In the genomic region with DNA sequence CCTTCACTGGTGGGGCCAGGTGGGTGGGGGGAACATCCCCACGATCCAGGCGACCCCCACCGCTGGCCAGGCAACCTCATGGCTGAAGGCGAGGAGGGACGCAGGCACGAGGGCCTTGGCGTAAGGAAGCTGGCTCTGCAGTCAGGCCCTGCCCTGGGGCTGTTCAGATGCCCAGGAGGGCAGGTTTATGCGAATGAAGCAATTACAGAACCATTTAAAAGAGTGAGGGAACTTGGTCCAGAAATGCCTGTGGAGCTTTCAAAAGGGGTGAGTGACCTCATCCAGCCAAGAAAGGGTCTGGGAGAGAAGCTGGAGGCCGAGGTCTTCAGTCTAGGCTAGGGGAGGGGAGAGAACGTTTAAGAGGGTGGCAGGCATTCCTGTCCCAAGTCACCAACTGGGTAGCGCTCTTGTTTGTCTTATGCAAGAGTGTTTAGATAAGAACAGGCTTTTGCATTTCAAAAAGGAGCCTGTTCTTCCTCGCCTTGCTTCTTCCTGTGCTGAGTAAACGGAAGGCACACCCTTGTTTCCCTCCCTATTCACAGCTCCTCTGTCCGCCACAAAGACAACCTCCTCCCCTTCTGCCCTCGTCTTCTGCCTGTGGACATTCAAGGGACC, we compare ENCODE assay signal across 12 cellular contexts.
DNase-seq lines count a peak whose midpoint lies in the region; ATAC-seq lines count a peak whose summit lies in the region.
"Had no signal": no experiment of that assay in that cellular context is flagged by ENCODE, and none has a peak within 500 bp of the region (broad histone marks: within the 10 kb centered on the region; RNA-seq: fewer than 3 reads in every experiment).

No MANE protein-coding gene starts in this region.

- H3K9me3 ChIP-seq in naive thymus-derived CD4-positive, alpha-beta T cell (ENCODE audit: control insufficient read depth in 2 of 3, low read length in 3 of 3): no peaks in the 10 kb centered on the region
- H3K9me3 ChIP-seq: SJCRH30 had no signal

- POLR2A ChIA-PET in naive thymus-derived CD4-positive, alpha-beta T cell (lab: Charles Lee): interaction anchor here (0.6 to 7.5 kb wide), 14 partner anchors 9 to 177 kb away, joined by 3 to 80 read pairs (median 3); no protein-coding TSS in a partner anchor

- H3K27ac Mint-ChIP-seq in central memory CD8-positive, alpha-beta T cell (ENCODE audit: low read depth): no peak overlapping the region
- H3K27ac Mint-ChIP-seq in naive thymus-derived CD4-positive, alpha-beta T cell: peak overlapping the region; percentile 72 to 100 (median 91)

- ATAC-seq in central memory CD8-positive, alpha-beta T cell (replicated peaks; ENCODE audit: extremely low read depth, poor library complexity, severe bottlenecking): no peak
- ATAC-seq in naive thymus-derived CD4-positive, alpha-beta T cell: peak; percentile 67
- ATAC-seq: HCT116 had no signal

- DNase-seq in DMS53 (lab: John Stamatoyannopoulos, UW) (peak; percentile 46), NCI-H2227 (lab: John Stamatoyannopoulos, UW; ENCODE audit: unreplicated experiment) (peak; percentile 16), NCI-H2196 (lab: John Stamatoyannopoulos, UW; ENCODE audit: unreplicated experiment) (no peak), SHP77 (lab: John Stamatoyannopoulos, UW) (no peak), NCI-H345 treated with DMSO at 0.1 percent for 48 hours (lab: John Stamatoyannopoulos, UW; ENCODE audit: unreplicated experiment) (no peak)
- DNase-seq in central memory CD8-positive, alpha-beta T cell (ENCODE audit: low spot score in 2 of 2): no peak
- DNase-seq in naive thymus-derived CD4-positive, alpha-beta T cell: peak in 6 of 9 donors; percentile 41 to 66 (median 54)
- DNase-seq: caudate nucleus; NCI-H1694; SJCRH30; stimulated activated naive CD4-positive, alpha-beta T cell treated with Interleukin-2 at 50 U/mL for 16 hours had no signal

- peak overlapping the region; percentile 3 for H3K4me3 Mint-ChIP-seq in central memory CD8-positive, alpha-beta T cell
- H3K4me3 Mint-ChIP-seq in naive thymus-derived CD4-positive, alpha-beta T cell: peak overlapping the region; percentile 2 to 89 (median 74)

- H3K36me3 Mint-ChIP-seq in central memory CD8-positive, alpha-beta T cell (ENCODE audit: insufficient read depth): peaks cover 4% of the 10 kb centered on the region
- H3K36me3 Mint-ChIP-seq in naive thymus-derived CD4-positive, alpha-beta T cell: peaks cover 0 to 5% (median 0%) of the 10 kb centered on the region in 5 donors

- peaks cover 19 to 73% of the 10 kb centered on the region in 2 donors for H3K4me1 ChIP-seq in naive thymus-derived CD4-positive, alpha-beta T cell (ENCODE audit: control insufficient read depth in 2 of 2, insufficient read depth in 2 of 2, low read length in 2 of 2)
- H3K4me1 ChIP-seq: SJCRH30 had no signal

- no peak overlapping the region for H3K4me3 ChIP-seq in naive thymus-derived CD4-positive, alpha-beta T cell (ENCODE audit: low read length)
- H3K4me3 ChIP-seq: SJCRH30 had no signal

- peaks cover 40% of the 10 kb centered on the region for H3K27me3 Mint-ChIP-seq in central memory CD8-positive, alpha-beta T cell
- peaks cover 0 to 9% (median 0%) of the 10 kb centered on the region in 5 donors for H3K27me3 Mint-ChIP-seq in naive thymus-derived CD4-positive, alpha-beta T cell

- H3K4me1 Mint-ChIP-seq in central memory CD8-positive, alpha-beta T cell: peaks cover 15% of the 10 kb centered on the region
- peaks cover 6 to 98% (median 83%) of the 10 kb centered on the region in 7 donors for H3K4me1 Mint-ChIP-seq in naive thymus-derived CD4-positive, alpha-beta T cell

- H3K36me3 ChIP-seq in naive thymus-derived CD4-positive, alpha-beta T cell (ENCODE audit: control insufficient read depth in 2 of 3, insufficient read depth in 3 of 3, low read length in 3 of 3): no peaks in the 10 kb centered on the region
- H3K36me3 ChIP-seq: SJCRH30 had no signal

- CTCF ChIA-PET in naive thymus-derived CD4-positive, alpha-beta T cell (lab: Charles Lee): interaction anchor here (0.5 to 1.9 kb wide), 5 partner anchors 13 to 107 kb away, joined by 3 to 7 read pairs (median 3); no protein-coding TSS in a partner anchor

- H3K27ac ChIP-seq in naive thymus-derived CD4-positive, alpha-beta T cell (ENCODE audit: low read depth, low read length): peak overlapping the region; percentile 73
- H3K27ac ChIP-seq: SJCRH30 had no signal

- no peaks in the 10 kb centered on the region for H3K27me3 ChIP-seq in naive thymus-derived CD4-positive, alpha-beta T cell (ENCODE audit: control insufficient read depth in 2 of 2, insufficient read depth in 2 of 2, low read length in 2 of 2)

- intact Hi-C loops in naive thymus-derived CD4-positive, alpha-beta T cell (cut with micrococcal nuclease): loop anchor here in 1 of 2 donors (2.0 to 10.0 kb wide), 3 partner anchors 53 to 235 kb away; no protein-coding TSS in a partner anchor

- H3K9me3 Mint-ChIP-seq in central memory CD8-positive, alpha-beta T cell: no peaks in the 10 kb centered on the region
- H3K9me3 Mint-ChIP-seq in naive thymus-derived CD4-positive, alpha-beta T cell: peaks cover 0 to 3% (median 0%) of the 10 kb centered on the region in 11 donors

Comparison
In these comparisons a context has a peak if more than half of its experiments do, and no peak if none do; other contexts are left out.
1. DNase-seq: peak in DMS53 (single experiment), NCI-H2227 (single experiment) and naive thymus-derived CD4-positive, alpha-beta T cell (6 of 9); none in central memory CD8-positive, alpha-beta T cell (0 of 2), NCI-H2196 (single experiment), SHP77 (0 of 2) and NCI-H345 treated with DMSO at 0.1 percent for 48 hours (single experiment).